22 cellular contexts compared by ENCODE assay signal in genomic region chr6:116963972-116964371, GRCh38.
"Had no signal": no experiment of that assay in that cellular context is flagged by ENCODE, and none has a peak within 500 bp of the region (broad histone marks: within the 10 kb centered on the region; RNA-seq: fewer than 3 reads in every experiment).

No MANE protein-coding gene starts in this region.

- H3K27ac Mint-ChIP-seq: mesothelial cell of epicardium; naive thymus-derived CD4-positive, alpha-beta T cell; nephron; neural progenitor cell; progenitor cell of endocrine pancreas; stimulated activated effector memory CD8-positive, alpha-beta T cell treated with anti-CD3 and anti-CD28 coated beads, Interleukin-12 subunit alpha, Interleukin-12 subunit beta, amount 100 ng/mL, for 72 hours; type B pancreatic cell had no signal

- H3K4me1 ChIP-seq: left lung, neural progenitor cell, parathyroid adenoma, sigmoid colon, stomach, thyroid gland had no signal

- H3K9me3 Mint-ChIP-seq: mesothelial cell of epicardium; nephron; neural progenitor cell; stimulated activated effector memory CD8-positive, alpha-beta T cell treated with anti-CD3 and anti-CD28 coated beads, Interleukin-12 subunit alpha, Interleukin-12 subunit beta, amount 100 ng/mL, for 72 hours; type B pancreatic cell had no signal

- H3K36me3 ChIP-seq: left lung, neural progenitor cell, sigmoid colon, stomach, thyroid gland had no signal

- DNase-seq: dermis blood vessel endothelial cell; effector memory CD4-positive, alpha-beta T cell; erythroblast; kidney; left lung; mesenchymal stem cell; naive thymus-derived CD4-positive, alpha-beta T cell; right cardiac atrium; sigmoid colon; stimulated activated CD4-positive, alpha-beta T cell treated with anti-CD3 and anti-CD28 coated beads, Interleukin-2, amount 100 ng/mL, for 24 hours; stimulated activated CD4-positive, alpha-beta T cell treated with anti-CD3 and anti-CD28 coated beads, Interleukin-4, amount 100 ng/mL, for 24 hours; stimulated activated naive CD4-positive, alpha-beta T cell treated with Interleukin-2 at 50 U/mL for 16 hours; stomach; thyroid gland had no signal

- H3K9me3 ChIP-seq: left lung, sigmoid colon, stomach, thyroid gland had no signal

- ATAC-seq: left lung; naive thymus-derived CD4-positive, alpha-beta T cell; right cardiac atrium; stimulated activated effector memory CD8-positive, alpha-beta T cell treated with anti-CD3 and anti-CD28 coated beads, Interleukin-12 subunit alpha, Interleukin-12 subunit beta, amount 100 ng/mL, for 72 hours had no signal

- H3K4me3 Mint-ChIP-seq: mesothelial cell of epicardium; naive thymus-derived CD4-positive, alpha-beta T cell; nephron; neural progenitor cell; stimulated activated effector memory CD8-positive, alpha-beta T cell treated with anti-CD3 and anti-CD28 coated beads, Interleukin-12 subunit alpha, Interleukin-12 subunit beta, amount 100 ng/mL, for 72 hours; type B pancreatic cell had no signal

- H3K4me1 Mint-ChIP-seq: naive thymus-derived CD4-positive, alpha-beta T cell; neural progenitor cell; stimulated activated effector memory CD8-positive, alpha-beta T cell treated with anti-CD3 and anti-CD28 coated beads, Interleukin-12 subunit alpha, Interleukin-12 subunit beta, amount 100 ng/mL, for 72 hours had no signal

- H3K27me3 Mint-ChIP-seq: progenitor cell of endocrine pancreas had no signal

- H3K36me3 Mint-ChIP-seq: mesothelial cell of epicardium; neural progenitor cell; stimulated activated effector memory CD8-positive, alpha-beta T cell treated with anti-CD3 and anti-CD28 coated beads, Interleukin-12 subunit alpha, Interleukin-12 subunit beta, amount 100 ng/mL, for 72 hours; type B pancreatic cell had no signal

- H3K27me3 ChIP-seq: left lung, neural progenitor cell, sigmoid colon, stomach, thyroid gland had no signal

- H3K4me3 ChIP-seq: coronary artery, left lung, neural progenitor cell, sigmoid colon, stomach, thyroid gland had no signal
